In genomic region chr11:65500262-65501004, GRCh38 we compare ENCODE assay signal across 1 cellular context.
A peak's percentile ranks its signal among the peaks of the same experiment; 100 is the strongest.
TF ChIP-seq lines count a peak whose summit lies in the region.

No MANE protein-coding gene starts in this region.

TF ChIP-seq in HEK293, 187 proteins besides CTCF, POLR2A, EP300 and RAD21 (continued from another document):
- TF ChIP-seq KLF17 (tag by site-specific recombination; IDR thresholded peaks at IDR 0.05) (peak; percentile 24; the same call in 1 of the 2 replicates), ZBTB17 (tag by site-specific recombination; IDR thresholded peaks at IDR 0.05) (peak; percentile 76), ZFP37 (tag by site-specific recombination; IDR thresholded peaks at IDR 0.05) (peak; percentile 60; the same call in 1 of the 2 replicates), HOXD13 (CRISPR knock-in tag; IDR thresholded peaks at IDR 0.05; ENCODE audit: borderline replicate concordance) (0 out of 2 replicates have a peak, but pooled peaks have one; percentile 35)
